1 cellular context compared by ENCODE assay signal in genomic region chr1:172456344-172456769, GRCh38.
A peak's percentile ranks its signal among the peaks of the same experiment; 100 is the strongest.
TF ChIP-seq lines count a peak whose summit lies in the region.

No MANE protein-coding gene starts in this region.

TF ChIP-seq in K562, 482 proteins besides CTCF, POLR2A, EP300 and RAD21 (continued from another document):
- TF ChIP-seq THRA (IDR thresholded peaks at IDR 0.05) (no peak), ZC3H4 (CRISPR knock-in tag; IDR thresholded peaks at IDR 0.05; ENCODE audit: borderline replicate concordance) (no peak), TRIM28 (IDR thresholded peaks at IDR 0.05) (no peak), MYBL2 (IDR thresholded peaks at IDR 0.05; ENCODE audit: low read depth) (no peak), MYBL2 (CRISPR knock-in tag; IDR thresholded peaks at IDR 0.05; ENCODE audit: borderline replicate concordance) (no peak), ZNF184 (CRISPR knock-in tag; IDR thresholded peaks at IDR 0.05) (no peak), SRF (CRISPR knock-in tag; IDR thresholded peaks at IDR 0.05) (no peak), NCOA6 (IDR thresholded peaks at IDR 0.05) (no peak), FIP1L1 (IDR thresholded peaks at IDR 0.05; ENCODE audit: low read depth, low read length, poor library complexity, severe bottlenecking) (no peak), PYGO2 (tag; IDR thresholded peaks at IDR 0.05) (no peak), KLF16 (IDR thresholded peaks at IDR 0.05) (peak; percentile 91), KLF13 (tag; IDR thresholded peaks at IDR 0.05; ENCODE audit: borderline replicate concordance, low read depth) (0 out of 2 replicates have a peak, but pooled peaks have one; percentile 28), YBX1 (IDR thresholded peaks at IDR 0.05) (no peak), BMI1 (IDR thresholded peaks at IDR 0.05; ENCODE audit: low read length) (no peak), STAT5B (CRISPR knock-in tag; IDR thresholded peaks at IDR 0.05) (no peak), ZEB2 (IDR thresholded peaks at IDR 0.05) (no peak), NCOA2 (IDR thresholded peaks at IDR 0.05; ENCODE audit: partially characterized antibody in 2 of 2) (no peak), ARNT (IDR thresholded peaks at IDR 0.05) (no peak; a peak in 2 of 4 replicates), ZNF586 (CRISPR knock-in tag; conservative IDR thresholded peaks at IDR 0.05) (no peak), DDX20 (tag; IDR thresholded peaks at IDR 0.05; ENCODE audit: low read depth) (no peak)
- TF ChIP-seq, protein P1, sequence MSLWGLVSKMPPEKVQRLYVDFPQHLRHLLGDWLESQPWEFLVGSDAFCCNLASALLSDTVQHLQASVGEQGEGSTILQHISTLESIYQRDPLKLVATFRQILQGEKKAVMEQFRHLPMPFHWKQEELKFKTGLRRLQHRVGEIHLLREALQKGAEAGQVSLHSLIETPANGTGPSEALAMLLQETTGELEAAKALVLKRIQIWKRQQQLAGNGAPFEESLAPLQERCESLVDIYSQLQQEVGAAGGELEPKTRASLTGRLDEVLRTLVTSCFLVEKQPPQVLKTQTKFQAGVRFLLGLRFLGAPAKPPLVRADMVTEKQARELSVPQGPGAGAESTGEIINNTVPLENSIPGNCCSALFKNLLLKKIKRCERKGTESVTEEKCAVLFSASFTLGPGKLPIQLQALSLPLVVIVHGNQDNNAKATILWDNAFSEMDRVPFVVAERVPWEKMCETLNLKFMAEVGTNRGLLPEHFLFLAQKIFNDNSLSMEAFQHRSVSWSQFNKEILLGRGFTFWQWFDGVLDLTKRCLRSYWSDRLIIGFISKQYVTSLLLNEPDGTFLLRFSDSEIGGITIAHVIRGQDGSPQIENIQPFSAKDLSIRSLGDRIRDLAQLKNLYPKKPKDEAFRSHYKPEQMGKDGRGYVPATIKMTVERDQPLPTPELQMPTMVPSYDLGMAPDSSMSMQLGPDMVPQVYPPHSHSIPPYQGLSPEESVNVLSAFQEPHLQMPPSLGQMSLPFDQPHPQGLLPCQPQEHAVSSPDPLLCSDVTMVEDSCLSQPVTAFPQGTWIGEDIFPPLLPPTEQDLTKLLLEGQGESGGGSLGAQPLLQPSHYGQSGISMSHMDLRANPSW (CRISPR knock-in tag; IDR thresholded peaks at IDR 0.05) = no peak
- TF ChIP-seq, protein P2, sequence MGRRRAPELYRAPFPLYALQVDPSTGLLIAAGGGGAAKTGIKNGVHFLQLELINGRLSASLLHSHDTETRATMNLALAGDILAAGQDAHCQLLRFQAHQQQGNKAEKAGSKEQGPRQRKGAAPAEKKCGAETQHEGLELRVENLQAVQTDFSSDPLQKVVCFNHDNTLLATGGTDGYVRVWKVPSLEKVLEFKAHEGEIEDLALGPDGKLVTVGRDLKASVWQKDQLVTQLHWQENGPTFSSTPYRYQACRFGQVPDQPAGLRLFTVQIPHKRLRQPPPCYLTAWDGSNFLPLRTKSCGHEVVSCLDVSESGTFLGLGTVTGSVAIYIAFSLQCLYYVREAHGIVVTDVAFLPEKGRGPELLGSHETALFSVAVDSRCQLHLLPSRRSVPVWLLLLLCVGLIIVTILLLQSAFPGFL (CRISPR knock-in tag; IDR thresholded peaks at IDR 0.05) = no peak
- TF ChIP-seq, protein P3, sequence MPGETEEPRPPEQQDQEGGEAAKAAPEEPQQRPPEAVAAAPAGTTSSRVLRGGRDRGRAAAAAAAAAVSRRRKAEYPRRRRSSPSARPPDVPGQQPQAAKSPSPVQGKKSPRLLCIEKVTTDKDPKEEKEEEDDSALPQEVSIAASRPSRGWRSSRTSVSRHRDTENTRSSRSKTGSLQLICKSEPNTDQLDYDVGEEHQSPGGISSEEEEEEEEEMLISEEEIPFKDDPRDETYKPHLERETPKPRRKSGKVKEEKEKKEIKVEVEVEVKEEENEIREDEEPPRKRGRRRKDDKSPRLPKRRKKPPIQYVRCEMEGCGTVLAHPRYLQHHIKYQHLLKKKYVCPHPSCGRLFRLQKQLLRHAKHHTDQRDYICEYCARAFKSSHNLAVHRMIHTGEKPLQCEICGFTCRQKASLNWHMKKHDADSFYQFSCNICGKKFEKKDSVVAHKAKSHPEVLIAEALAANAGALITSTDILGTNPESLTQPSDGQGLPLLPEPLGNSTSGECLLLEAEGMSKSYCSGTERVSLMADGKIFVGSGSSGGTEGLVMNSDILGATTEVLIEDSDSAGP (CRISPR knock-in tag; IDR thresholded peaks at IDR 0.05) = no peak
TF ChIP-seq in K562: peak in this region for 129.
